8 cellular contexts compared by ENCODE assay signal in the genomic region with DNA sequence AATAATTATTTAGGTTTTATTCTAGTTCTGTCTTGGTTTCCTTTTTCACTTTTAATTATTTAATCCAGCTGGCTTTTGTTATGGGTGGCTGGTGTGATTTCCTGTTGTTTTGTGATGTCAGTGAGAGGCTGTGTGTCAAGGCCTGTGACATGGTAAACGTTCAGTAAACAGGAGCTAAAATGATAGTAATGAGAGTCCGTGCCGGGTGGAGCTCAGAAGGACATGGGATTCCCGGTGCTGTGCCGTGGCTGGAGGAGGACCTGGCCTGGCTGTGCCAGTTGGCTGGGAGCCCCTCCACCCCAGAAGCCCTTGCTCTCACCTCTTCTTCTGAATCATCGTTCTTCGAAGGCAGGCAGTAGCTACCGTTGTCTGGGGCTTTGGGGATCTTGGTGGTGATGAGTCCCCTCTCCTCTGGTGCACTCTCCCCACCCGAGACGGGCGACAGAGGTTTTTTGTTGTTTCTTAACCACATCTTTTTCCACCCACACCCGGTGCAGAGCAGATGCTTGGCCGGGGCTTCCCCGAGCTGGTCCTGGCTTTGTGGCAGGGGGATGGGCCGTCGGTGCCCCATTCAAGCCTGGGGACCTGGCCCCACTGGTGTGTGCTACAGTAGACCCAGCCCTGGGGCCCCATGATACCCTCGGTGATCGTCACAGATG. TPM values are rescaled to one million over a fixed set of nuclear protein-coding genes. Genes with fewer than 3 reads are reported as not detected.
A peak's percentile ranks its signal among the peaks of the same experiment; 100 is the strongest.
DNase-seq lines count a peak whose midpoint lies in the region; ATAC-seq and TF ChIP-seq lines count a peak whose summit lies in the region.

No MANE protein-coding gene starts in this region.

- DNase-seq in activated gamma-delta T cell treated with Interleukin-2 at 50 U/mL for 16 hours (peak; percentile 87), Right ventricle myocardium superior (peak; percentile 79), midbrain (lab: John Stamatoyannopoulos, UW) (no peak), RKO (ENCODE audit: low spot score) (no peak)
- DNase-seq in stimulated activated CD4-positive, alpha-beta T cell treated with anti-CD3 and anti-CD28 coated beads, Interleukin-12 subunit alpha, Interleukin-12 subunit beta, amount 100 ng/mL, for 4 hours: peak; percentile 68

- intact Hi-C loops in Right ventricle myocardium superior (cut with DNase I): no loop called here

- ATAC-seq in GM18499 (IDR thresholded peaks at IDR 0.05; ENCODE audit: insufficient read depth, unreplicated experiment) (peak; percentile 57), HG02852 (IDR thresholded peaks at IDR 0.05; ENCODE audit: unreplicated experiment) (peak; percentile 70), Right ventricle myocardium superior (ENCODE audit: poor library complexity) (peak; percentile 70)

TF ChIP-seq in PFSK-1, 5 proteins besides CTCF, POLR2A, EP300 and RAD21:
- TF ChIP-seq, protein P1, sequence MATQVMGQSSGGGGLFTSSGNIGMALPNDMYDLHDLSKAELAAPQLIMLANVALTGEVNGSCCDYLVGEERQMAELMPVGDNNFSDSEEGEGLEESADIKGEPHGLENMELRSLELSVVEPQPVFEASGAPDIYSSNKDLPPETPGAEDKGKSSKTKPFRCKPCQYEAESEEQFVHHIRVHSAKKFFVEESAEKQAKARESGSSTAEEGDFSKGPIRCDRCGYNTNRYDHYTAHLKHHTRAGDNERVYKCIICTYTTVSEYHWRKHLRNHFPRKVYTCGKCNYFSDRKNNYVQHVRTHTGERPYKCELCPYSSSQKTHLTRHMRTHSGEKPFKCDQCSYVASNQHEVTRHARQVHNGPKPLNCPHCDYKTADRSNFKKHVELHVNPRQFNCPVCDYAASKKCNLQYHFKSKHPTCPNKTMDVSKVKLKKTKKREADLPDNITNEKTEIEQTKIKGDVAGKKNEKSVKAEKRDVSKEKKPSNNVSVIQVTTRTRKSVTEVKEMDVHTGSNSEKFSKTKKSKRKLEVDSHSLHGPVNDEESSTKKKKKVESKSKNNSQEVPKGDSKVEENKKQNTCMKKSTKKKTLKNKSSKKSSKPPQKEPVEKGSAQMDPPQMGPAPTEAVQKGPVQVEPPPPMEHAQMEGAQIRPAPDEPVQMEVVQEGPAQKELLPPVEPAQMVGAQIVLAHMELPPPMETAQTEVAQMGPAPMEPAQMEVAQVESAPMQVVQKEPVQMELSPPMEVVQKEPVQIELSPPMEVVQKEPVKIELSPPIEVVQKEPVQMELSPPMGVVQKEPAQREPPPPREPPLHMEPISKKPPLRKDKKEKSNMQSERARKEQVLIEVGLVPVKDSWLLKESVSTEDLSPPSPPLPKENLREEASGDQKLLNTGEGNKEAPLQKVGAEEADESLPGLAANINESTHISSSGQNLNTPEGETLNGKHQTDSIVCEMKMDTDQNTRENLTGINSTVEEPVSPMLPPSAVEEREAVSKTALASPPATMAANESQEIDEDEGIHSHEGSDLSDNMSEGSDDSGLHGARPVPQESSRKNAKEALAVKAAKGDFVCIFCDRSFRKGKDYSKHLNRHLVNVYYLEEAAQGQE (IDR thresholded peaks at IDR 0.05; ENCODE audit: insufficient read depth in 1 of 2, low read depth in 2 of 2, low read length in 2 of 2): no peak
- TF ChIP-seq FOXP2 (optimal IDR thresholded peaks at IDR 0.05; ENCODE audit: borderline replicate concordance, extremely low read depth, extremely low read length, insufficient read depth): peak; percentile 74

RNA-seq across cellular contexts. Expression of gene SH2B3, which starts 29.1 kb away (rescaled TPM):
- 14.7 TPM for polyA plus RNA-seq in PFSK-1 (2012; ENCODE audit: insufficient read length, low read depth)
- 42.8 TPM for total RNA-seq in Right ventricle myocardium superior

Comparison
In these comparisons a context has a peak if more than half of its experiments do, and no peak if none do; other contexts are left out.
1. DNase-seq: peak in activated gamma-delta T cell treated with Interleukin-2 at 50 U/mL for 16 hours (single experiment), Right ventricle myocardium superior (single experiment) and stimulated activated CD4-positive, alpha-beta T cell treated with anti-CD3 and anti-CD28 coated beads, Interleukin-12 subunit alpha, Interleukin-12 subunit beta, amount 100 ng/mL, for 4 hours (single experiment); none in midbrain (single experiment) and RKO (single experiment).
2. Peak in every context shown above with its lines, with median percentiles within 50 percentile points of each other: ATAC-seq.